Comparison of ENCODE assay signal across 14 cellular contexts in the genomic region with DNA sequence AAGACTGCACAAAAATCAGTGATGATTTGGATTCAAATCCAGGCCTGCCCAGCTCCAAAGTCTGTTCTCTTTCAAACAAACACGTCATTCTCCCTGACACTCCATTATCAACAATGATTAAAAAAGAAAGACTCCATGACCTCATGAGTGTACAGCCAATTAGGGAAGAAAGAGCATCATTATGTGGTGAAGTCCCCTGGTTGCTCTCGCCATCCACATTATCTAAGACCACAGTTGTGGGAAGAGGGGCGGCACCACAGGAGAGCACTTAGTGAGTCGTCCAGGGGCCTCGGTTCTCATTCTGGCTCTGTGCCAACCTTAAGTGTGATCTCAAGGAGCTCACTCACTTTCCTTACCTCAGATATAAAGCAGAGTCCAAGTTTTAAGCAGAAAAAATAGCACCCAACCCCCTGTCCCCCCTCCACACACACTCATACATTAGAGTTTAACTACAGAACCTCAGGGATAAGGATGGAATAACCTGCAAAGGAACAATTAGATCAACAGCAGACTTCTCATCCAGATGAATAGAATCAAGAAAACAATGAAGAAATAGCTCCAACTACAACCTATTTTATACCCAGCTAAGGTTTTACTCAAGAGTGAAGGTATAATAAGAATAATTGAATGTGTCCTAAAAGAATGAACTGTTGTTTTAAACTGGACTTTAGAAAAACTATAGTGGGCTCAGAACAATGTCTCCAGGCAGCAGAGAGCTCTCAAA. TPM values are rescaled to one million over a fixed set of nuclear protein-coding genes. Genes with fewer than 3 reads are reported as not detected.
DNase-seq lines count a peak whose midpoint lies in the region; ATAC-seq and TF ChIP-seq lines count a peak whose summit lies in the region.
"Had no signal": no experiment of that assay in that cellular context is flagged by ENCODE, and none has a peak within 500 bp of the region (broad histone marks: within the 10 kb centered on the region; RNA-seq: fewer than 3 reads in every experiment).

No MANE protein-coding gene starts in this region.

- peaks cover 4% of the 10 kb centered on the region for H3K36me3 Mint-ChIP-seq in chondrocyte (ENCODE audit: low read depth)
- H3K36me3 Mint-ChIP-seq in CD8-positive, alpha-beta T cell: no peaks in the 10 kb centered on the region

- no peaks in the 10 kb centered on the region for H3K9me2 ChIP-seq in PC-3 (replicated peaks; ENCODE audit: low read length)

- no peak overlapping the region for H2AFZ ChIP-seq in PC-3 (ENCODE audit: low read length)

- TF ChIP-seq CTCF in HEK293 (tag by site-specific recombination; IDR thresholded peaks at IDR 0.05) (no peak), chondrocyte (IDR thresholded peaks at IDR 0.05) (no peak), gastrocnemius medialis (IDR thresholded peaks at IDR 0.05 in 4 of 5, conservative IDR thresholded peaks at IDR 0.05 in 1 of 5) (no peak), PC-3 (conservative IDR thresholded peaks at IDR 0.05; ENCODE audit: low read depth, low read length) (no peak), ascending aorta (IDR thresholded peaks at IDR 0.05) (no peak), GM20000 (IDR thresholded peaks at IDR 0.05; ENCODE audit: extremely low read depth, missing control alignments) (no peak)
- no peak for TF ChIP-seq CTCF in CD8-positive, alpha-beta T cell (IDR thresholded peaks at IDR 0.05)

- H3K4me1 ChIP-seq in HEK293 (ENCODE audit: control insufficient read depth, insufficient read depth, low read length) (no peaks in the 10 kb centered on the region), gastrocnemius medialis (no peaks in the 10 kb centered on the region), PC-3 (ENCODE audit: insufficient read depth, low read length) (peaks cover 3% of the 10 kb centered on the region; the same call in 1 of the 2 replicates), ascending aorta (peaks cover 3 to 10% of the 10 kb centered on the region in 2 donors)
- no peaks in the 10 kb centered on the region for H3K4me1 ChIP-seq in CD8-positive, alpha-beta T cell (ENCODE audit: insufficient read depth, low read length)
- H3K4me1 ChIP-seq: breast epithelium had no signal

- intact Hi-C loops in gastrocnemius medialis (cut with DNase I; ENCODE audit: low total_unique reads) (no loop called here), PC-3 (cut with micrococcal nuclease) (no loop called here), ascending aorta (cut with DNase I) (loop anchor here (2.0 to 5.0 kb wide), 2 partner anchors 38 to 61 kb away; no protein-coding TSS in a partner anchor)
- intact Hi-C loops in CD8-positive, alpha-beta T cell (cut with DNase I, micrococcal nuclease): no loop called here

- H3K36me3 ChIP-seq in HEK293 (ENCODE audit: control insufficient read depth in 2 of 2, insufficient read depth in 1 of 2, low read length in 2 of 2) (no peaks in the 10 kb centered on the region), gastrocnemius medialis (no peaks in the 10 kb centered on the region), PC-3 (ENCODE audit: low read depth, low read length) (no peaks in the 10 kb centered on the region), ascending aorta (no peaks in the 10 kb centered on the region)
- no peaks in the 10 kb centered on the region for H3K36me3 ChIP-seq in CD8-positive, alpha-beta T cell (ENCODE audit: insufficient read depth, low read length)
- H3K36me3 ChIP-seq: breast epithelium had no signal

- no peak for DNase-seq in chondrocyte (ENCODE audit: low spot score)
- peak; percentile 75 for DNase-seq in islet precursor cell
- no peak for DNase-seq in gastrocnemius medialis
- no peak for DNase-seq in PC-3
- no peak for DNase-seq in CD8-positive, alpha-beta T cell
- no peak for DNase-seq in ascending aorta (ENCODE audit: low spot score in 2 of 2)
- DNase-seq in GM20000 (ENCODE audit: low spot score): no peak
- DNase-seq: activated gamma-delta T cell treated with Interleukin-2 at 50 U/mL for 16 hours; effector memory CD4-positive, alpha-beta T cell; NCI-H146; NCI-H510A treated with DMSO at 0.1 percent for 48 hours; stimulated activated CD4-positive, alpha-beta T cell treated with anti-CD3 and anti-CD28 coated beads, Interleukin-12 subunit alpha, Interleukin-12 subunit beta, amount 100 ng/mL, for 4 hours had no signal

- no peaks in the 10 kb centered on the region for H4K20me1 ChIP-seq in PC-3 (ENCODE audit: low read length)

- TF ChIP-seq POLR2A in gastrocnemius medialis (IDR thresholded peaks at IDR 0.05): no peak

- H3K4me1 Mint-ChIP-seq in chondrocyte (ENCODE audit: low read depth): peaks cover 38% of the 10 kb centered on the region
- no peaks in the 10 kb centered on the region for H3K4me1 Mint-ChIP-seq in CD8-positive, alpha-beta T cell (ENCODE audit: low read depth)

- no peaks in the 10 kb centered on the region for H3K27me3 ChIP-seq in gastrocnemius medialis
- H3K27me3 ChIP-seq in PC-3 (ENCODE audit: low read length): no peaks in the 10 kb centered on the region
- no peaks in the 10 kb centered on the region for H3K27me3 ChIP-seq in CD8-positive, alpha-beta T cell (ENCODE audit: insufficient read depth, low read length)
- no peaks in the 10 kb centered on the region for H3K27me3 ChIP-seq in ascending aorta
- H3K27me3 ChIP-seq: breast epithelium had no signal

- peak overlapping the region; percentile 18 for H3K27ac Mint-ChIP-seq in chondrocyte (ENCODE audit: unreplicated experiment)
- no peak overlapping the region for H3K27ac Mint-ChIP-seq in CD8-positive, alpha-beta T cell

- H3K9me3 ChIP-seq in HEK293 (ENCODE audit: control insufficient read depth, insufficient read depth, low read depth, low read length): no peaks in the 10 kb centered on the region
- no peaks in the 10 kb centered on the region for H3K9me3 ChIP-seq in gastrocnemius medialis
- H3K9me3 ChIP-seq in PC-3 (ENCODE audit: low read length): 0 out of 2 replicates have a peak, but pooled peaks cover 7% of the 10 kb centered on the region
- H3K9me3 ChIP-seq in CD8-positive, alpha-beta T cell (ENCODE audit: low read length): no peaks in the 10 kb centered on the region
- H3K9me3 ChIP-seq in ascending aorta: peaks cover 0 to 8% of the 10 kb centered on the region in 2 donors
- H3K9me3 ChIP-seq: breast epithelium had no signal

- H3K4me2 ChIP-seq in PC-3 (ENCODE audit: low read length): no peak overlapping the region

- CTCF ChIA-PET in HEK293 (lab: Yijun Ruan, JAX) (interaction anchor here (0.5 kb wide), 1 partner anchor 63 kb away, joined by 3 read pairs; no protein-coding TSS in a partner anchor), PC-3 (lab: Charles Lee) (no interaction called here)
- CTCF ChIA-PET in CD8-positive, alpha-beta T cell (lab: Charles Lee): interaction anchor here (1.1 kb wide), 1 partner anchor 58 kb away, joined by 3 read pairs; no protein-coding TSS in a partner anchor

- no peaks in the 10 kb centered on the region for H3F3A ChIP-seq in PC-3 (ENCODE audit: low read length, unreplicated experiment)

- no TSS peak for BruUV-seq in PC-3 (replicated peaks; lab: Mats Ljungman, UMichigan)

- peaks cover 17% of the 10 kb centered on the region for H3K9me3 Mint-ChIP-seq in chondrocyte (ENCODE audit: low read depth)
- peaks cover 15% of the 10 kb centered on the region for H3K9me3 Mint-ChIP-seq in CD8-positive, alpha-beta T cell

- no peaks in the 10 kb centered on the region for H3K79me2 ChIP-seq in PC-3 (ENCODE audit: low read length)

- no peak overlapping the region for H3K27ac ChIP-seq in HEK293 (ENCODE audit: extremely low read depth, low read depth, low read length)
- H3K27ac ChIP-seq in gastrocnemius medialis: peak overlapping the region in 3 of 4 donors; percentile 8 to 68 (median 42)
- H3K27ac ChIP-seq in PC-3 (ENCODE audit: low read length): no peak overlapping the region
- H3K27ac ChIP-seq in CD8-positive, alpha-beta T cell (ENCODE audit: low read depth, low read length): no peak overlapping the region
- H3K27ac ChIP-seq in ascending aorta: peak overlapping the region in 1 of 2 donors; percentile 79

- ATAC-seq in gastrocnemius medialis (no peak), PC-3 (no peak)
- no peak for ATAC-seq in CD8-positive, alpha-beta T cell

- POLR2A ChIA-PET in HEK293 (lab: Yijun Ruan, JAX) (no interaction called here), PC-3 (lab: Charles Lee; ENCODE audit: unreplicated experiment) (no interaction called here)
- POLR2A ChIA-PET in CD8-positive, alpha-beta T cell (lab: Charles Lee): no interaction called here

- H3K4me3 ChIP-seq in HEK293 (ENCODE audit: low read depth, low read length) (no peak overlapping the region), gastrocnemius medialis (no peak overlapping the region), PC-3 (ENCODE audit: low read length) (no peak overlapping the region), ascending aorta (no peak overlapping the region)
- H3K4me3 ChIP-seq in CD8-positive, alpha-beta T cell (ENCODE audit: low read depth, low read length): no peak overlapping the region
- H3K4me3 ChIP-seq: breast epithelium had no signal

- H3K4me3 Mint-ChIP-seq in chondrocyte (ENCODE audit: unreplicated experiment): no peak overlapping the region
- H3K4me3 Mint-ChIP-seq in CD8-positive, alpha-beta T cell: no peak overlapping the region

- in situ Hi-C loops in gastrocnemius medialis (cut with MboI; ENCODE audit: low sequenced_read_pairs in 4 of 4): no loop called here

- H3K9ac ChIP-seq in PC-3 (ENCODE audit: low read length): no peak overlapping the region

- H3K27me3 Mint-ChIP-seq in chondrocyte (ENCODE audit: low read depth): no peaks in the 10 kb centered on the region
- no peaks in the 10 kb centered on the region for H3K27me3 Mint-ChIP-seq in CD8-positive, alpha-beta T cell (ENCODE audit: low read depth)

TF ChIP-seq in HEK293, 187 proteins besides CTCF, POLR2A, EP300 and RAD21 (continues in another document):
- no peak for TF ChIP-seq MEIS1 (CRISPR knock-in tag; IDR thresholded peaks at IDR 0.05; ENCODE audit: borderline replicate concordance)
- TF ChIP-seq ZNF48 (tag by site-specific recombination; IDR thresholded peaks at IDR 0.05): no peak
- TF ChIP-seq TRIM28 (IDR thresholded peaks at IDR 0.05; ENCODE audit: borderline replicate concordance, low read length): peak; percentile 84; the same call in 1 of the 2 replicates
- TF ChIP-seq, protein P1, sequence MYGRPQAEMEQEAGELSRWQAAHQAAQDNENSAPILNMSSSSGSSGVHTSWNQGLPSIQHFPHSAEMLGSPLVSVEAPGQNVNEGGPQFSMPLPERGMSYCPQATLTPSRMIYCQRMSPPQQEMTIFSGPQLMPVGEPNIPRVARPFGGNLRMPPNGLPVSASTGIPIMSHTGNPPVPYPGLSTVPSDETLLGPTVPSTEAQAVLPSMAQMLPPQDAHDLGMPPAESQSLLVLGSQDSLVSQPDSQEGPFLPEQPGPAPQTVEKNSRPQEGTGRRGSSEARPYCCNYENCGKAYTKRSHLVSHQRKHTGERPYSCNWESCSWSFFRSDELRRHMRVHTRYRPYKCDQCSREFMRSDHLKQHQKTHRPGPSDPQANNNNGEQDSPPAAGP (tag by site-specific recombination; IDR thresholded peaks at IDR 0.05): no peak
- no peak for TF ChIP-seq REPIN1 (tag by site-specific recombination; IDR thresholded peaks at IDR 0.05; ENCODE audit: low read depth)
- TF ChIP-seq ZNF530 (tag by site-specific recombination; IDR thresholded peaks at IDR 0.05; ENCODE audit: low read depth): no peak
- no peak for TF ChIP-seq ZNF214 (tag by site-specific recombination; IDR thresholded peaks at IDR 0.05; ENCODE audit: borderline replicate concordance)

RNA-seq across cellular contexts. Expression of a gene that starts 47.8 kb away (rescaled TPM):
- 994 to 1,063 TPM (median 1,052 TPM) in 3 replicates for total RNA-seq in chondrocyte
- total RNA-seq in gastrocnemius medialis: 10 to 100 TPM; 50.5 to 97.8 (median 73.3) TPM
- total RNA-seq in PC-3 (2014; rRNA removed): 487 and 628 TPM in 2 replicates
- total RNA-seq in CD8-positive, alpha-beta T cell: 10 to 100 TPM; 15.2 to 16.5 TPM
- total RNA-seq in ascending aorta: 1,564 TPM

Comparison
In these comparisons a context has a peak if more than half of its experiments do, and no peak if none do; other contexts are left out.
1. H3K27ac ChIP-seq: peak in gastrocnemius medialis (3 of 4); none in HEK293 (single experiment), PC-3 (single experiment) and CD8-positive, alpha-beta T cell (single experiment).